8 cellular contexts compared by ENCODE assay signal in genomic region chr17:82297804-82298537, GRCh38. TPM values are rescaled to one million over a fixed set of nuclear protein-coding genes. Genes with fewer than 3 reads are reported as not detected.
DNase-seq lines count a peak whose midpoint lies in the region; ATAC-seq and TF ChIP-seq lines count a peak whose summit lies in the region.

No MANE protein-coding gene starts in this region.

- H3K9me3 ChIP-seq in fibroblast of lung (ENCODE audit: control insufficient read depth, insufficient read depth, low read depth, low read length) (no peaks in the 10 kb centered on the region), neutrophil (no peaks in the 10 kb centered on the region)

- peak; percentile 64 for ATAC-seq in HG03175 (IDR thresholded peaks at IDR 0.05; ENCODE audit: unreplicated experiment)

- H3K79me2 ChIP-seq in fibroblast of lung (ENCODE audit: control insufficient read depth, insufficient read depth, low read length) = no peaks in the 10 kb centered on the region

- peak overlapping the region; percentile 89 for H3K4me3 Mint-ChIP-seq in activated T-helper 1 cell treated with anti-CD3 and anti-CD28 coated beads, Interleukin-12 subunit alpha, Interleukin-12 subunit beta, Interleukin-2, Interleukin-4 antibody, amounts not matched to agents 30 ng/mL and 10 ng/mL and 1 ng/mL, durations not matched to agents 14 hours and 24 hours and 36 hours

- H3K4me3 ChIP-seq in fibroblast of lung (replicated peaks in 1 of 4; ENCODE audit: control extremely low read depth in 1 of 4, insufficient read depth in 1 of 4, low read depth in 3 of 4, low read length in 4 of 4) = peak overlapping the region; percentile 23 to 53 (median 33)
- H3K4me3 ChIP-seq in neutrophil (ENCODE audit: low read depth in 1 of 2, low read length in 1 of 2) = peak overlapping the region; percentile 69 to 78

- H3K4me2 ChIP-seq in fibroblast of lung (ENCODE audit: extremely low read depth, insufficient read depth, low read length) = peak overlapping the region; percentile 69

- H3K4me1 ChIP-seq in fibroblast of lung (ENCODE audit: control insufficient read depth, extremely low read depth, insufficient read depth, low read length) (peaks cover 17% of the 10 kb centered on the region), neutrophil (ENCODE audit: control insufficient read depth in 1 of 2, insufficient read depth in 1 of 2, low read depth in 1 of 2, low read length in 1 of 2) (peaks cover 72% of the 10 kb centered on the region in 2 experiments)

- H3K36me3 ChIP-seq in fibroblast of lung (ENCODE audit: control insufficient read depth, insufficient read depth, low read length) (no peaks in the 10 kb centered on the region), neutrophil (no peaks in the 10 kb centered on the region)

- H3K27me3 ChIP-seq in fibroblast of lung (ENCODE audit: control insufficient read depth, insufficient read depth, low read length) (no peaks in the 10 kb centered on the region), neutrophil (peaks cover 24% of the 10 kb centered on the region)

- peaks cover 85% of the 10 kb centered on the region for H3K4me1 Mint-ChIP-seq in activated T-helper 1 cell treated with anti-CD3 and anti-CD28 coated beads, Interleukin-12 subunit alpha, Interleukin-12 subunit beta, Interleukin-2, Interleukin-4 antibody, amounts not matched to agents 30 ng/mL and 10 ng/mL and 1 ng/mL, durations not matched to agents 14 hours and 24 hours and 36 hours (ENCODE audit: low read depth)

- H2AFZ ChIP-seq in fibroblast of lung (ENCODE audit: low read length) = peak overlapping the region; percentile 49

- H3K9me3 Mint-ChIP-seq in activated T-helper 1 cell treated with anti-CD3 and anti-CD28 coated beads, Interleukin-12 subunit alpha, Interleukin-12 subunit beta, Interleukin-2, Interleukin-4 antibody, amounts not matched to agents 30 ng/mL and 10 ng/mL and 1 ng/mL, durations not matched to agents 14 hours and 24 hours and 36 hours = no peaks in the 10 kb centered on the region

- H3K27ac Mint-ChIP-seq in activated T-helper 1 cell treated with anti-CD3 and anti-CD28 coated beads, Interleukin-12 subunit alpha, Interleukin-12 subunit beta, Interleukin-2, Interleukin-4 antibody, amounts not matched to agents 30 ng/mL and 10 ng/mL and 1 ng/mL, durations not matched to agents 14 hours and 24 hours and 36 hours = peak overlapping the region; percentile 98

- H3K36me3 Mint-ChIP-seq in activated T-helper 1 cell treated with anti-CD3 and anti-CD28 coated beads, Interleukin-12 subunit alpha, Interleukin-12 subunit beta, Interleukin-2, Interleukin-4 antibody, amounts not matched to agents 30 ng/mL and 10 ng/mL and 1 ng/mL, durations not matched to agents 14 hours and 24 hours and 36 hours (ENCODE audit: low read depth) = peaks cover 4% of the 10 kb centered on the region

- no peak for TF ChIP-seq CTCF in fibroblast of lung (conservative IDR thresholded peaks at IDR 0.05 in 1 of 2, IDR thresholded peaks at IDR 0.05 in 1 of 2; ENCODE audit: low read depth in 1 of 2, low read length in 2 of 2)
- peak; percentile 40 for TF ChIP-seq CTCF in neutrophil (IDR thresholded peaks at IDR 0.05)

- peak overlapping the region; percentile 71 for H3K9ac ChIP-seq in fibroblast of lung (ENCODE audit: insufficient read depth, low read length)

- intact Hi-C loops in activated T-helper 1 cell treated with anti-CD3 and anti-CD28 coated beads, Interleukin-12 subunit alpha, Interleukin-12 subunit beta, Interleukin-2, Interleukin-4 antibody, amounts not matched to agents 30 ng/mL and 10 ng/mL and 1 ng/mL, durations not matched to agents 14 hours and 24 hours and 36 hours (cut with micrococcal nuclease) = loop anchor here (1.0 to 10.0 kb wide), 6 partner anchors 8 to 433 kb away; partner anchors contain the start of genes CENPX, CSNK1D, LRRC45 and P4HB

- DNase-seq in NCI-H2107 treated with DMSO at 0.1 percent for 48 hours (lab: John Stamatoyannopoulos, UW; ENCODE audit: unreplicated experiment) = peak; percentile 30
- DNase-seq in NCI-H2107 (lab: John Stamatoyannopoulos, UW) = no peak
- peak; percentile 92 for DNase-seq in RKO (ENCODE audit: low spot score)
- peak; percentile 91 for DNase-seq in activated T-helper 1 cell treated with anti-CD3 and anti-CD28 coated beads, Interleukin-12 subunit alpha, Interleukin-12 subunit beta, Interleukin-2, Interleukin-4 antibody, amounts not matched to agents 30 ng/mL and 10 ng/mL and 1 ng/mL, durations not matched to agents 14 hours and 24 hours and 36 hours (ENCODE audit: low spot score)
- peak; percentile 91 to 96 for DNase-seq in fibroblast of lung (ENCODE audit: low read depth in 2 of 2)
- peak; percentile 89 for DNase-seq in stromal cell of bone marrow (ENCODE audit: low read depth)

- peak overlapping the region; percentile 95 for H3K27ac ChIP-seq in fibroblast of lung (ENCODE audit: insufficient read depth, low read length)
- H3K27ac ChIP-seq in neutrophil = peak overlapping the region; percentile 99

- no peaks in the 10 kb centered on the region for H4K20me1 ChIP-seq in fibroblast of lung (ENCODE audit: control insufficient read depth, extremely low read depth, insufficient read depth, low read length)

- H3K27me3 Mint-ChIP-seq in activated T-helper 1 cell treated with anti-CD3 and anti-CD28 coated beads, Interleukin-12 subunit alpha, Interleukin-12 subunit beta, Interleukin-2, Interleukin-4 antibody, amounts not matched to agents 30 ng/mL and 10 ng/mL and 1 ng/mL, durations not matched to agents 14 hours and 24 hours and 36 hours (ENCODE audit: insufficient read depth) = no peaks in the 10 kb centered on the region

RNA-seq across cellular contexts. Expression of gene CD7, which starts 19.4 kb away (rescaled TPM):
- total RNA-seq in activated T-helper 1 cell treated with anti-CD3 and anti-CD28 coated beads, Interleukin-12 subunit alpha, Interleukin-12 subunit beta, Interleukin-2, Interleukin-4 antibody, amounts not matched to agents 30 ng/mL and 10 ng/mL and 1 ng/mL, durations not matched to agents 14 hours and 24 hours and 36 hours = 454 and 455 TPM in 2 replicates
- under 0.01 and 0.17 TPM in 2 replicates for total RNA-seq in fibroblast of lung
- polyA plus RNA-seq in fibroblast of lung = not detected in 2 replicates
- polyA plus RNA-seq in fibroblast of lung (2012) = 0.10 TPM in 1 of 2 replicates, not detected in the other
- 0.47 TPM in 1 of 2 replicates, not detected in the other for polyA minus RNA-seq in fibroblast of lung (ENCODE audit: low replicate concordance)

RNA-seq across cellular contexts. Expression of gene CSNK1D, which starts 24.5 kb away (rescaled TPM):
- total RNA-seq in activated T-helper 1 cell treated with anti-CD3 and anti-CD28 coated beads, Interleukin-12 subunit alpha, Interleukin-12 subunit beta, Interleukin-2, Interleukin-4 antibody, amounts not matched to agents 30 ng/mL and 10 ng/mL and 1 ng/mL, durations not matched to agents 14 hours and 24 hours and 36 hours = 154 and 161 TPM in 2 replicates
- total RNA-seq in fibroblast of lung = 41.3 and 64.9 TPM in 2 replicates
- 112 and 139 TPM in 2 replicates for polyA plus RNA-seq in fibroblast of lung
- 97.6 and 104 TPM in 2 replicates for polyA plus RNA-seq in fibroblast of lung (2012)
- polyA minus RNA-seq in fibroblast of lung (ENCODE audit: low replicate concordance) = 201 and 240 TPM in 2 replicates

RNA-seq across cellular contexts. Expression of gene SECTM1, which starts 35.6 kb away (rescaled TPM):
- 3.3 and 4.2 TPM in 2 replicates for total RNA-seq in activated T-helper 1 cell treated with anti-CD3 and anti-CD28 coated beads, Interleukin-12 subunit alpha, Interleukin-12 subunit beta, Interleukin-2, Interleukin-4 antibody, amounts not matched to agents 30 ng/mL and 10 ng/mL and 1 ng/mL, durations not matched to agents 14 hours and 24 hours and 36 hours
- 17.3 and 31.1 TPM in 2 replicates for total RNA-seq in fibroblast of lung
- polyA plus RNA-seq in fibroblast of lung = 17.5 and 21.0 TPM in 2 replicates
- polyA plus RNA-seq in fibroblast of lung (2012) = 35.7 and 37.2 TPM in 2 replicates
- 80.7 and 91.7 TPM in 2 replicates for polyA minus RNA-seq in fibroblast of lung (ENCODE audit: low replicate concordance)

Comparison
In these comparisons a context has a peak if more than half of its experiments do, and no peak if none do; other contexts are left out.
1. RNA of gene CD7, which starts 19.4 kb away (total RNA-seq): 454 to 455 TPM in activated T-helper 1 cell treated with anti-CD3 and anti-CD28 coated beads, Interleukin-12 subunit alpha, Interleukin-12 subunit beta, Interleukin-2, Interleukin-4 antibody, amounts not matched to agents 30 ng/mL and 10 ng/mL and 1 ng/mL, durations not matched to agents 14 hours and 24 hours and 36 hours; under 0.01 to 0.17 TPM in fibroblast of lung; every median in the first group is over 100 times any median in the second.